8 cellular contexts compared by ENCODE assay signal in the genomic region with DNA sequence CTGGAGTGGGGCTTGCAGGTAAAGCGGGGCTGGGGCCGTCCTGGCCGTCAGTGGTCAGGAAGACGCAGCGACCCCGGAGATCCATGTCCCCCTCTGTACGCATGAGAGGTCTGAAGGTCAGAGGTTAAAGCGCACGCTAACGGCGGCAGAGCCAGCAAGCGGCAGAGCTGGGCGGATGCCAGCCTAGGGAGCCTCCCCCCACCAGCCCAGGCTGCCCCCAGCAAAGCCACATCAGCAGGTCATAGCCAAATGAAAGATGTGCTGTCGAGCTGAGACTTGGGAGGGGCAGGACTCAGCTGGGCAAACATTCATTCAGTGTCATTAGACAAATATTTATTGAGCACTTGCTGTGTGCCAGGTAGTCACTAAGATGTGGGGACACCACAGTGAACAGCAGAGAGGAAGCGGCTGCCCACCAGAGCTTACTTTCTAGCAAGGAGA. TPM values are rescaled to one million over a fixed set of nuclear protein-coding genes. Genes with fewer than 3 reads are reported as not detected.
DNase-seq lines count a peak whose midpoint lies in the region; ATAC-seq and TF ChIP-seq lines count a peak whose summit lies in the region.

No MANE protein-coding gene starts in this region.

- peak; percentile 17 for ATAC-seq in activated CD8-positive, alpha-beta memory T cell treated with anti-CD3 and anti-CD28 coated beads, Interleukin-2, amount 10 ng/mL, durations not matched to agents 7 days and 5 days
- ATAC-seq in HG03108 (IDR thresholded peaks at IDR 0.05; ENCODE audit: unreplicated experiment), result no peak

- peak; percentile 69 for DNase-seq in activated CD8-positive, alpha-beta memory T cell treated with anti-CD3 and anti-CD28 coated beads, Interleukin-2, amount 10 ng/mL, durations not matched to agents 7 days and 5 days
- no peak for DNase-seq in activated CD8-positive, alpha-beta memory T cell treated with anti-CD3 and anti-CD28 coated beads, Interleukin-2, amount 50 U/mL, for 4 hours
- DNase-seq in NCI-H2196 treated with DMSO at 0.1 percent for 48 hours (lab: John Stamatoyannopoulos, UW; ENCODE audit: unreplicated experiment) (peak; percentile 62), stomach (no peak), NCI-H1436 treated with DMSO at 0.1 percent for 48 hours (lab: John Stamatoyannopoulos, UW) (no peak), HT-29 (ENCODE audit: low spot score) (no peak)

- H3K27me3 ChIP-seq in esophagus (ENCODE audit: control insufficient read depth in 1 of 2, insufficient read depth in 2 of 2, low read length in 2 of 2) (peaks cover 0 to 2% of the 10 kb centered on the region in 2 donors), stomach (peaks cover 10 to 63% (median 48%) of the 10 kb centered on the region in 3 donors)

- peaks cover 35% of the 10 kb centered on the region for H3K36me3 Mint-ChIP-seq in activated CD8-positive, alpha-beta memory T cell treated with anti-CD3 and anti-CD28 coated beads, Interleukin-2, amount 10 ng/mL, durations not matched to agents 7 days and 5 days

- intact Hi-C loops in stomach (cut with DNase I; ENCODE audit: low total_unique reads), result no loop called here

- H3K4me3 Mint-ChIP-seq in activated CD8-positive, alpha-beta memory T cell treated with anti-CD3 and anti-CD28 coated beads, Interleukin-2, amount 10 ng/mL, durations not matched to agents 7 days and 5 days, result peak overlapping the region; percentile 72

- no peak for TF ChIP-seq POLR2A in stomach (IDR thresholded peaks at IDR 0.05)

- H3K27ac ChIP-seq in esophagus (ENCODE audit: low read depth in 2 of 2, low read length in 1 of 2) (no peak overlapping the region), stomach (peak overlapping the region in 3 of 5 donors; percentile 26 to 54 (median 47))

- TF ChIP-seq EP300 in stomach (IDR thresholded peaks at IDR 0.05), result no peak

- CTCF ChIA-PET in activated CD8-positive, alpha-beta memory T cell treated with anti-CD3 and anti-CD28 coated beads, Interleukin-2, amount 10 ng/mL, durations not matched to agents 7 days and 5 days (lab: Charles Lee), result interaction anchor here (0.8 to 7.0 kb wide), 10 partner anchors 10 to 203 kb away, joined by 3 to 104 read pairs (median 8); no protein-coding TSS in a partner anchor

- WGBS in esophagus, 2 donors, result 9 to 13% methylated on average over 15 of the region's 15 CpGs
- WGBS in stomach, 5 donors, result 6 to 14% (median 7%) methylated on average over 9 to 15 of the region's 15 CpGs

- no peaks in the 10 kb centered on the region for H3K9me3 Mint-ChIP-seq in activated CD8-positive, alpha-beta memory T cell treated with anti-CD3 and anti-CD28 coated beads, Interleukin-2, amount 10 ng/mL, durations not matched to agents 7 days and 5 days (ENCODE audit: low read depth)

- H3K4me1 ChIP-seq in esophagus (ENCODE audit: control insufficient read depth in 2 of 2, insufficient read depth in 2 of 2, low read length in 1 of 2), result peaks cover 11 to 15% of the 10 kb centered on the region in 2 donors
- peaks cover 22 to 29% (median 27%) of the 10 kb centered on the region in 4 donors for H3K4me1 ChIP-seq in stomach

- no peak for TF ChIP-seq CTCF in stomach (IDR thresholded peaks at IDR 0.05)

- peaks cover 42% of the 10 kb centered on the region for H3K4me1 Mint-ChIP-seq in activated CD8-positive, alpha-beta memory T cell treated with anti-CD3 and anti-CD28 coated beads, Interleukin-2, amount 10 ng/mL, durations not matched to agents 7 days and 5 days

- H3K27me3 Mint-ChIP-seq in activated CD8-positive, alpha-beta memory T cell treated with anti-CD3 and anti-CD28 coated beads, Interleukin-2, amount 10 ng/mL, durations not matched to agents 7 days and 5 days, result peaks cover 12% of the 10 kb centered on the region

- H3K4me3 ChIP-seq in esophagus (ENCODE audit: low read depth in 1 of 2, low read length in 2 of 2), result peak overlapping the region; percentile 15 to 45
- peak overlapping the region; percentile 50 to 78 (median 61) for H3K4me3 ChIP-seq in stomach

- H3K36me3 ChIP-seq in esophagus (ENCODE audit: control insufficient read depth in 2 of 2, insufficient read depth in 2 of 2, low read length in 1 of 2) (no peaks in the 10 kb centered on the region), stomach (no peaks in the 10 kb centered on the region)

- H3K27ac Mint-ChIP-seq in activated CD8-positive, alpha-beta memory T cell treated with anti-CD3 and anti-CD28 coated beads, Interleukin-2, amount 10 ng/mL, durations not matched to agents 7 days and 5 days, result peak overlapping the region; percentile 80

- peaks cover 3 to 13% of the 10 kb centered on the region in 2 donors for H3K9me3 ChIP-seq in esophagus (ENCODE audit: control insufficient read depth in 2 of 2, insufficient read depth in 1 of 2, low read depth in 1 of 2, low read length in 1 of 2)
- peaks cover 0 to 9% (median 8%) of the 10 kb centered on the region in 4 donors for H3K9me3 ChIP-seq in stomach

RNA-seq across cellular contexts. Expression of a gene that starts 0.6 kb away (rescaled TPM):
- 10 to 100 TPM; 41.7 to 57.8 TPM for total RNA-seq in activated CD8-positive, alpha-beta memory T cell treated with anti-CD3 and anti-CD28 coated beads, Interleukin-2, amount 10 ng/mL, durations not matched to agents 7 days and 5 days
- polyA plus RNA-seq in esophagus (under 1 TPM; 0.13 to 0.31 TPM), stomach (under 1 TPM; 0.40 to 0.62 (median 0.46) TPM)
- total RNA-seq in stomach, result 10 to 100 TPM in 1 of 5 donors, under 1 TPM in 2, not detected in 2; 0.18 to 10.3 (median 0.87) TPM
- total RNA-seq in HT-29 (2014; rRNA removed; shearing (Covaris generic)), result not detected in 2 replicates

Comparison
In these comparisons a context has a peak if more than half of its experiments do, and no peak if none do; other contexts are left out.
1. DNase-seq: peak in activated CD8-positive, alpha-beta memory T cell treated with anti-CD3 and anti-CD28 coated beads, Interleukin-2, amount 10 ng/mL, durations not matched to agents 7 days and 5 days (single experiment) and NCI-H2196 treated with DMSO at 0.1 percent for 48 hours (single experiment); none in activated CD8-positive, alpha-beta memory T cell treated with anti-CD3 and anti-CD28 coated beads, Interleukin-2, amount 50 U/mL, for 4 hours (single experiment), stomach (single experiment), NCI-H1436 treated with DMSO at 0.1 percent for 48 hours (single experiment) and HT-29 (single experiment).
2. H3K27ac ChIP-seq: peak in stomach (3 of 5); none in esophagus (0 of 2).